In genomic region chr2:157420771-157421323, GRCh38 we compare ENCODE assay signal across 9 cellular contexts. TPM values are rescaled to one million over a fixed set of nuclear protein-coding genes. Genes with fewer than 3 reads are reported as not detected.
DNase-seq lines count a peak whose midpoint lies in the region; ATAC-seq and TF ChIP-seq lines count a peak whose summit lies in the region.
"Had no signal": no experiment of that assay in that cellular context is flagged by ENCODE, and none has a peak within 500 bp of the region (broad histone marks: within the 10 kb centered on the region; RNA-seq: fewer than 3 reads in every experiment).

No MANE protein-coding gene starts in this region.

- no peak overlapping the region for H2AFZ ChIP-seq in smooth muscle cell (ENCODE audit: low read depth)

- WGBS in smooth muscle cell (ENCODE audit: low lambda C conversion rate): 77% methylated on average over 4 of the region's 4 CpGs

- peaks cover 77% of the 10 kb centered on the region for H3K4me1 Mint-ChIP-seq in activated CD4-positive, alpha-beta memory T cell treated with anti-CD3 and anti-CD28 coated beads, Interleukin-2, amount 10 ng/mL, durations not matched to agents 7 days and 5 days
- peaks cover 22 to 85% (median 69%) of the 10 kb centered on the region in 4 donors for H3K4me1 Mint-ChIP-seq in naive thymus-derived CD8-positive, alpha-beta T cell

- CTCF ChIA-PET in activated CD4-positive, alpha-beta memory T cell treated with anti-CD3 and anti-CD28 coated beads, Interleukin-2, amount 10 ng/mL, durations not matched to agents 7 days and 5 days (lab: Charles Lee): interaction anchor here (0.7 to 5.2 kb wide), 9 partner anchors 9 to 181 kb away, joined by 3 to 50 read pairs (median 5); partner anchors contain the start of gene ERMN

- H3K27ac ChIP-seq in smooth muscle cell (ENCODE audit: low read depth): no peak overlapping the region
- H3K27ac ChIP-seq: KMS-11 had no signal

- H3K4me3 Mint-ChIP-seq in activated CD4-positive, alpha-beta memory T cell treated with anti-CD3 and anti-CD28 coated beads, Interleukin-2, amount 10 ng/mL, durations not matched to agents 7 days and 5 days: no peak overlapping the region
- peak overlapping the region; percentile 31 to 78 (median 62) for H3K4me3 Mint-ChIP-seq in naive thymus-derived CD8-positive, alpha-beta T cell

- H3K27ac Mint-ChIP-seq in activated CD4-positive, alpha-beta memory T cell treated with anti-CD3 and anti-CD28 coated beads, Interleukin-2, amount 10 ng/mL, durations not matched to agents 7 days and 5 days: peak overlapping the region; percentile 88
- peak overlapping the region; percentile 88 to 99 (median 93) for H3K27ac Mint-ChIP-seq in naive thymus-derived CD8-positive, alpha-beta T cell

- H3K9ac ChIP-seq in smooth muscle cell (ENCODE audit: low read depth): no peak overlapping the region
- H3K9ac ChIP-seq: KMS-11 had no signal

- peak; percentile 54 for ATAC-seq in GM18520 (IDR thresholded peaks at IDR 0.05; ENCODE audit: unreplicated experiment)
- ATAC-seq in HG03060 (IDR thresholded peaks at IDR 0.05; ENCODE audit: low read depth, unreplicated experiment): peak; percentile 58
- ATAC-seq in naive thymus-derived CD8-positive, alpha-beta T cell: peak; percentile 2 to 6
- ATAC-seq in esophagus mucosa: no peak
- ATAC-seq in HG03139 (IDR thresholded peaks at IDR 0.05; ENCODE audit: unreplicated experiment): no peak

- H3K36me3 Mint-ChIP-seq in activated CD4-positive, alpha-beta memory T cell treated with anti-CD3 and anti-CD28 coated beads, Interleukin-2, amount 10 ng/mL, durations not matched to agents 7 days and 5 days (ENCODE audit: low read depth): peaks cover 81% of the 10 kb centered on the region
- H3K36me3 Mint-ChIP-seq in naive thymus-derived CD8-positive, alpha-beta T cell: peaks cover 53 to 84% (median 69%) of the 10 kb centered on the region in 3 donors

- no peaks in the 10 kb centered on the region for H3K27me3 Mint-ChIP-seq in activated CD4-positive, alpha-beta memory T cell treated with anti-CD3 and anti-CD28 coated beads, Interleukin-2, amount 10 ng/mL, durations not matched to agents 7 days and 5 days
- H3K27me3 Mint-ChIP-seq in naive thymus-derived CD8-positive, alpha-beta T cell: no peaks in the 10 kb centered on the region

- peaks cover 10% of the 10 kb centered on the region for H3K9me3 ChIP-seq in smooth muscle cell (replicated peaks; ENCODE audit: low read depth)

- no peak for DNase-seq in activated CD4-positive, alpha-beta memory T cell treated with anti-CD3 and anti-CD28 coated beads, Interleukin-2, amount 10 ng/mL, durations not matched to agents 7 days and 5 days
- no peak for DNase-seq in naive thymus-derived CD8-positive, alpha-beta T cell
- DNase-seq in islet precursor cell: no peak
- DNase-seq in smooth muscle cell (lab: John Stamatoyannopoulos, UW; ENCODE audit: unreplicated experiment): no peak

- H3F3A ChIP-seq in smooth muscle cell (ENCODE audit: low read depth): no peaks in the 10 kb centered on the region

- no peaks in the 10 kb centered on the region for H3K36me3 ChIP-seq in smooth muscle cell (ENCODE audit: low read depth)

- H3K9me3 Mint-ChIP-seq in activated CD4-positive, alpha-beta memory T cell treated with anti-CD3 and anti-CD28 coated beads, Interleukin-2, amount 10 ng/mL, durations not matched to agents 7 days and 5 days: no peaks in the 10 kb centered on the region
- peaks cover 0 to 16% (median 5%) of the 10 kb centered on the region in 9 donors for H3K9me3 Mint-ChIP-seq in naive thymus-derived CD8-positive, alpha-beta T cell

- no peak overlapping the region for H3K4me2 ChIP-seq in smooth muscle cell
- H3K4me2 ChIP-seq: KMS-11 had no signal

- H3K4me1 ChIP-seq in smooth muscle cell (ENCODE audit: low read depth): no peaks in the 10 kb centered on the region

- H4K20me1 ChIP-seq in smooth muscle cell (ENCODE audit: low read depth): no peaks in the 10 kb centered on the region

- POLR2A ChIA-PET in activated CD4-positive, alpha-beta memory T cell treated with anti-CD3 and anti-CD28 coated beads, Interleukin-2, amount 10 ng/mL, durations not matched to agents 7 days and 5 days (lab: Charles Lee): interaction anchor here (1.0 to 15.5 kb wide), 16 partner anchors 8 to 478 kb away, joined by 3 to 797 read pairs (median 6); partner anchors contain the start of genes CYTIP and ERMN
- POLR2A ChIA-PET in naive thymus-derived CD8-positive, alpha-beta T cell (lab: Charles Lee): interaction anchor here (0.6 to 18.0 kb wide), 11 partner anchors 9 to 979 kb away, joined by 3 to 411 read pairs (median 6); partner anchors contain the start of gene CYTIP

- no peak overlapping the region for H3K4me3 ChIP-seq in smooth muscle cell

- H3K27me3 ChIP-seq in smooth muscle cell (ENCODE audit: low read depth): no peaks in the 10 kb centered on the region

- no peaks in the 10 kb centered on the region for H3K79me2 ChIP-seq in smooth muscle cell (ENCODE audit: low read depth)

- no peak for TF ChIP-seq CTCF in smooth muscle cell (IDR thresholded peaks at IDR 0.05; ENCODE audit: borderline replicate concordance, insufficient read depth, poor library complexity, severe bottlenecking)

RNA-seq across cellular contexts. Expression of gene CYTIP, which starts 23.0 kb away (rescaled TPM):
- total RNA-seq in activated CD4-positive, alpha-beta memory T cell treated with anti-CD3 and anti-CD28 coated beads, Interleukin-2, amount 10 ng/mL, durations not matched to agents 7 days and 5 days: 100 to 1,000 TPM; 389 to 406 TPM
- total RNA-seq in naive thymus-derived CD8-positive, alpha-beta T cell: 100 to 1,000 TPM; 308 to 341 TPM
- 100 to 1,000 TPM; 140 to 220 (median 155) TPM for polyA plus RNA-seq in naive thymus-derived CD8-positive, alpha-beta T cell
- total RNA-seq in esophagus mucosa: 1.3 TPM
- total RNA-seq in smooth muscle cell: not detected in 2 replicates
- polyA plus RNA-seq in smooth muscle cell: not detected in 2 replicates

Comparison
In these comparisons a context has a peak if more than half of its experiments do, and no peak if none do; other contexts are left out.
1. ATAC-seq: peak in GM18520 (single experiment), HG03060 (single experiment) and naive thymus-derived CD8-positive, alpha-beta T cell (2 of 2); none in esophagus mucosa (single experiment) and HG03139 (single experiment).
2. RNA of gene CYTIP, which starts 23.0 kb away (total RNA-seq): 389 to 406 TPM in activated CD4-positive, alpha-beta memory T cell treated with anti-CD3 and anti-CD28 coated beads, Interleukin-2, amount 10 ng/mL, durations not matched to agents 7 days and 5 days and 308 to 341 TPM in naive thymus-derived CD8-positive, alpha-beta T cell; 1.3 TPM in esophagus mucosa (single experiment) and not detected in smooth muscle cell; every median in the first group is over 100 times any median in the second.